In the genomic region with DNA sequence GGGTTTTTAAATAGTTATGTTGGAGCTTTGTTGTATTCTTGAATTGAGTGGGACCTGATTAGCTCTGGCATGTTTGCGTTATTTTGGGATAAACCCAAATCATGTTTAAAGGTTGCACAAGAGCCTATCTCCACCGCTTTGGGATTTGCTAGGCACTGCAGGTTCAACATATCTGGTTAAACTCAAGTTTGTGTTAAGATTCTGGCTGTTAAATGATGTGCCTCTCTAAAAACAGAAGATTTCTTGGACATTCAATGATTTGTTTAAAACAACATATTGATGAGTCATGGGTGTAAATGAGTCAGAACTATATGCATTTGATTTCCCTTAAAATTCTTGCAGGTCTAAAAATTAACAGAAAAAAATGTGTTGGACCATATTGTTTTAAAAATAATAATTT, we compare ENCODE assay signal across 19 cellular contexts.
DNase-seq lines count a peak whose midpoint lies in the region; ATAC-seq, FAIRE-seq and TF ChIP-seq lines count a peak whose summit lies in the region.
"Had no signal": no experiment of that assay in that cellular context is flagged by ENCODE, and none has a peak within 500 bp of the region (broad histone marks: within the 10 kb centered on the region; RNA-seq: fewer than 3 reads in every experiment).

No MANE protein-coding gene starts in this region.

- no peak for TF ChIP-seq POLR2A in IMR-90 (IDR thresholded peaks at IDR 0.05; ENCODE audit: low read depth, low read length)

- H3K9me3 ChIP-seq in IMR-90 (ENCODE audit: control insufficient read depth, insufficient read depth, low read length) (no peaks in the 10 kb centered on the region), keratinocyte (ENCODE audit: control insufficient read depth, low read depth, low read length) (no peaks in the 10 kb centered on the region)
- H3K9me3 ChIP-seq: mucosa of descending colon, SJCRH30 had no signal

- H2AFZ ChIP-seq in IMR-90 (replicated peaks; ENCODE audit: low read length, poor library complexity) (no peak overlapping the region), keratinocyte (ENCODE audit: control insufficient read depth, low read length) (no peak overlapping the region)

- peaks cover 59% of the 10 kb centered on the region for H3K79me2 ChIP-seq in keratinocyte (ENCODE audit: control insufficient read depth, insufficient read depth, low read length)

- no peak overlapping the region for H2AK5ac ChIP-seq in IMR-90 (ENCODE audit: low read depth, low read length)

- no peak overlapping the region for H2BK15ac ChIP-seq in IMR-90 (ENCODE audit: low read depth, low read length)

- no peak overlapping the region for H3K4me3 ChIP-seq in IMR-90 (ENCODE audit: insufficient read depth, low read depth, low read length)
- H3K4me3 ChIP-seq in brain microvascular endothelial cell (ENCODE audit: low read depth, low read length), result no peak overlapping the region
- H3K4me3 ChIP-seq in keratinocyte (ENCODE audit: control insufficient read depth in 2 of 3, extremely low read depth in 1 of 3, insufficient read depth in 2 of 3, low read depth in 1 of 3, low read length in 3 of 3), result no peak overlapping the region
- H3K4me3 ChIP-seq: GM12878, mucosa of descending colon, SJCRH30 had no signal

- no peak overlapping the region for H3K14ac ChIP-seq in IMR-90 (replicated peaks; ENCODE audit: low read depth, low read length)

- no peak overlapping the region for H2AK9ac ChIP-seq in IMR-90 (replicated peaks; ENCODE audit: low read depth, low read length, poor library complexity)

- H3K27ac ChIP-seq in IMR-90 (ENCODE audit: insufficient read depth, low read length) (no peak overlapping the region; the same call in 1 of the 2 replicates), brain microvascular endothelial cell (peak overlapping the region; percentile 42), keratinocyte (ENCODE audit: control insufficient read depth, insufficient read depth, low read length) (no peak overlapping the region), caudate nucleus (ENCODE audit: low read depth, low read length) (no peak overlapping the region)
- H3K27ac ChIP-seq: SJCRH30 had no signal

- CTCF ChIA-PET in IMR-90 (lab: Yijun Ruan, JAX), result interaction anchor here (0.6 to 2.9 kb wide), 3 partner anchors 10 to 1155 kb away, joined by 3 to 8 read pairs (median 4); no protein-coding TSS in a partner anchor

- H3K27me3 ChIP-seq in IMR-90 (ENCODE audit: control insufficient read depth, insufficient read depth, low read length) (no peaks in the 10 kb centered on the region), brain microvascular endothelial cell (replicated peaks) (no peaks in the 10 kb centered on the region), keratinocyte (ENCODE audit: control insufficient read depth, extremely low read depth, insufficient read depth, low read length) (no peaks in the 10 kb centered on the region)
- H3K27me3 ChIP-seq: SJCRH30 had no signal

- no peak overlapping the region for H3K9ac ChIP-seq in IMR-90 (ENCODE audit: low read depth, low read length)
- H3K9ac ChIP-seq in keratinocyte (ENCODE audit: control insufficient read depth, extremely low read depth, insufficient read depth, low read length), result no peak overlapping the region

- no peak overlapping the region for H2BK20ac ChIP-seq in IMR-90 (ENCODE audit: low read depth, low read length)

- dilution Hi-C loops in IMR-90 (cut with HindIII; ENCODE audit: low sequenced_read_pairs, unreplicated experiment) (no loop called here), keratinocyte (cut with MboI; ENCODE audit: extremely low pct_ligation_motif_present, low sequenced_read_pairs) (no loop called here)

- TF ChIP-seq CTCF in IMR-90 (conservative IDR thresholded peaks at IDR 0.05; ENCODE audit: low read depth, low read length), result no peak
- TF ChIP-seq CTCF in brain microvascular endothelial cell (IDR thresholded peaks at IDR 0.05; ENCODE audit: low read depth, low read length, missing control alignments), result no peak
- no peak for TF ChIP-seq CTCF in keratinocyte (optimal IDR thresholded peaks at IDR 0.05 in 1 of 3, IDR thresholded peaks at IDR 0.05 in 1 of 3, conservative IDR thresholded peaks at IDR 0.05 in 1 of 3; ENCODE audit: extremely low read depth in 1 of 3, insufficient read depth in 2 of 3, low read length in 3 of 3)

- no peak overlapping the region for H3K23ac ChIP-seq in IMR-90 (ENCODE audit: low read depth, low read length)

- in situ Hi-C loops in IMR-90 (cut with MboI; ENCODE audit: low sequenced_read_pairs), result no loop called here
- in situ Hi-C loops in brain microvascular endothelial cell (cut with HindIII; ENCODE audit: low pct_ligation_motif_present, low sequenced_read_pairs), result no loop called here

- H2BK120ac ChIP-seq in IMR-90 (ENCODE audit: low read depth, low read length), result no peak overlapping the region

- H3K4me1 ChIP-seq in IMR-90 (ENCODE audit: control insufficient read depth, insufficient read depth, low read length), result peaks cover 29% of the 10 kb centered on the region
- peaks cover 6% of the 10 kb centered on the region for H3K4me1 ChIP-seq in keratinocyte (ENCODE audit: control insufficient read depth, extremely low read depth, insufficient read depth, low read length)
- H3K4me1 ChIP-seq: SJCRH30 had no signal

- H4K20me1 ChIP-seq in IMR-90 (ENCODE audit: insufficient read depth, low read length) (peaks cover 13% of the 10 kb centered on the region), keratinocyte (ENCODE audit: control insufficient read depth, extremely low read depth, insufficient read depth, low read length) (peaks cover 5% of the 10 kb centered on the region)

- WGBS in IMR-90 (ENCODE audit: extremely low coverage in 2 of 2, insufficient read length in 1 of 2), 2 experiments, result 0% methylated on average over 1 of the region's 2 CpGs; no CpG with 5 or more reads in 1 of the 2 experiments

- H4K8ac ChIP-seq in IMR-90 (ENCODE audit: low read depth in 2 of 2, low read length in 2 of 2), result 0 out of 4 replicates have a peak overlapping the region, but pooled peaks of 1 of the 2 experiments have one; percentile 23

- H4K91ac ChIP-seq in IMR-90 (ENCODE audit: insufficient read depth, low read depth, low read length), result no peak overlapping the region

- H3K4me2 ChIP-seq in IMR-90 (ENCODE audit: low read depth, low read length) (peak overlapping the region; percentile 51; the same call in 1 of the 2 replicates), keratinocyte (ENCODE audit: control insufficient read depth, extremely low read depth, insufficient read depth, low read depth, low read length) (no peak overlapping the region)

- H4K5ac ChIP-seq in IMR-90 (ENCODE audit: low read depth, low read length), result no peak overlapping the region; the same call in 1 of the 2 replicates

- BruUV-seq in IMR-90 (replicated peaks; lab: Mats Ljungman, UMichigan), result no TSS peak

- peak; percentile 34 for FAIRE-seq in keratinocyte (lab: Jason Lieb, UNC)
- FAIRE-seq: G401.6, GM12878 had no signal

- no peak overlapping the region for H3K56ac ChIP-seq in IMR-90 (ENCODE audit: extremely low read depth, insufficient read depth, low read length)

- H3K79me1 ChIP-seq in IMR-90 (ENCODE audit: low read depth in 1 of 2, low read length in 2 of 2), result peaks cover 42 to 53% of the 10 kb centered on the region in 2 experiments

- TF ChIP-seq RAD21 in IMR-90 (IDR thresholded peaks at IDR 0.05; ENCODE audit: low read length), result no peak

- peaks cover 22% of the 10 kb centered on the region for H3K9me1 ChIP-seq in IMR-90 (ENCODE audit: insufficient read depth, low read length)
- H3K9me1 ChIP-seq in keratinocyte (ENCODE audit: control insufficient read depth, extremely low read depth, insufficient read depth, low read length), result no peaks in the 10 kb centered on the region

- DNase-seq in IMR-90 (peak; percentile 70), brain microvascular endothelial cell (no peak), keratinocyte (ENCODE audit: low read depth, low spot score) (no peak), superior temporal gyrus (ENCODE audit: extremely low spot score) (peak; percentile 23), midbrain (lab: John Stamatoyannopoulos, UW) (no peak), caudate nucleus (lab: John Stamatoyannopoulos, UW) (no peak)
- DNase-seq: activated CD8-positive, alpha-beta memory T cell treated with anti-CD3 and anti-CD28 coated beads, Interleukin-2, amount 50 U/mL, for 48 hours; Calu3; hypothalamus; mucosa of descending colon; NCI-H2029 treated with DMSO at 0.1 percent for 48 hours; NCI-H510A treated with DMSO at 0.1 percent for 48 hours; SJCRH30; stimulated activated CD4-positive, alpha-beta T cell treated with anti-CD3 and anti-CD28 coated beads, Interleukin-2, amount 100 ng/mL, for 48 hours; T1000 had no signal

- POLR2A ChIA-PET in IMR-90 (lab: Charles Lee; ENCODE audit: unreplicated experiment), result no interaction called here

- H3K4ac ChIP-seq in IMR-90 (ENCODE audit: low read depth, low read length), result no peak overlapping the region

- H3K36me3 ChIP-seq in IMR-90 (ENCODE audit: control insufficient read depth, insufficient read depth, low read length) (peaks cover 34% of the 10 kb centered on the region), brain microvascular endothelial cell (replicated peaks) (peaks cover 66% of the 10 kb centered on the region), keratinocyte (ENCODE audit: control insufficient read depth in 2 of 2, extremely low read depth in 1 of 2, insufficient read depth in 2 of 2, low read length in 2 of 2) (peaks cover 46 to 53% of the 10 kb centered on the region in 2 experiments)

- H2BK5ac ChIP-seq in IMR-90 (ENCODE audit: low read depth, low read length, poor library complexity, severe bottlenecking), result peak overlapping the region; percentile 78

- intact Hi-C loops in IMR-90 (cut with micrococcal nuclease), result no loop called here

- no peak overlapping the region for H3K18ac ChIP-seq in IMR-90 (ENCODE audit: low read depth, low read length)

- peak; percentile 52 for ATAC-seq in IMR-90 (ENCODE audit: low read depth)
- ATAC-seq in HG03354 (IDR thresholded peaks at IDR 0.05; ENCODE audit: poor library complexity, severe bottlenecking, unreplicated experiment), result no peak
- ATAC-seq: GM12878, mucosa of descending colon, sciatic nerve had no signal

TF ChIP-seq in IMR-90, 13 proteins besides CTCF, POLR2A, EP300 and RAD21:
- TF ChIP-seq FOS (IDR thresholded peaks at IDR 0.05; ENCODE audit: low read depth, low read length) (peak; percentile 89), MAFK (IDR thresholded peaks at IDR 0.05; ENCODE audit: low read depth, low read length) (no peak), RCOR1 (IDR thresholded peaks at IDR 0.05; ENCODE audit: insufficient replicate concordance, low read length) (no peak), BHLHE40 (IDR thresholded peaks at IDR 0.05; ENCODE audit: low read depth, low read length) (peak; percentile 33; the same call in 1 of the 2 replicates), CEBPB (IDR thresholded peaks at IDR 0.05; ENCODE audit: low read depth, low read length) (peak; percentile 75), NFE2L2 (IDR thresholded peaks at IDR 0.05; ENCODE audit: low read depth, low read length) (peak; percentile 91)

Comparison
In these comparisons a context has a peak if more than half of its experiments do, and no peak if none do; other contexts are left out.
1. DNase-seq: peak in IMR-90 (single experiment) and superior temporal gyrus (single experiment); none in brain microvascular endothelial cell (single experiment), keratinocyte (single experiment), midbrain (single experiment) and caudate nucleus (0 of 61).